In genomic region chr17:17280613-17281549, GRCh38 we compare ENCODE assay signal across 7 cellular contexts. TPM values are rescaled to one million over a fixed set of nuclear protein-coding genes. Genes with fewer than 3 reads are reported as not detected.
DNase-seq lines count a peak whose midpoint lies in the region; ATAC-seq, FAIRE-seq and TF ChIP-seq lines count a peak whose summit lies in the region.

Gene COPS3 (minus strand): TSS chr17:17281246. CDS start chr17:17281186, 60 bp downstream.

- peak; percentile 97 for FAIRE-seq in GM18507 (lab: Jason Lieb, UNC)

- peak; percentile 87 for ATAC-seq in HG02981 (IDR thresholded peaks at IDR 0.05; ENCODE audit: unreplicated experiment)

- DNase-seq in GM18507 (ENCODE audit: extremely low spot score, insufficient read length, low read depth) (peak; percentile 95), NCI-H2029 treated with DMSO at 0.1 percent for 48 hours (lab: John Stamatoyannopoulos, UW) (peak; percentile 72), T-helper 9 cell (peak; percentile 96), astrocyte of the cerebellum (ENCODE audit: low read depth) (peak; percentile 95), hepatic stellate cell (ENCODE audit: low spot score) (peak; percentile 99), renal cortical epithelial cell (ENCODE audit: low read depth) (peak; percentile 96)

- no peak for TF ChIP-seq CTCF in astrocyte of the cerebellum (IDR thresholded peaks at IDR 0.05; ENCODE audit: low read depth, low read length, missing control alignments)

- in situ Hi-C loops in astrocyte of the cerebellum (cut with HindIII; ENCODE audit: low sequenced_read_pairs): no loop called here

- peak within 1 kb of the TSS; percentile 97 for H3K4me3 ChIP-seq in astrocyte of the cerebellum (ENCODE audit: low read depth, low read length)

RNA-seq across cellular contexts. Expression of gene COPS3, which starts in this region (rescaled TPM):
- 63.6 and 105 TPM in 2 replicates for total RNA-seq in renal cortical epithelial cell

Comparison
In these comparisons a context has a peak if more than half of its experiments do, and no peak if none do; other contexts are left out.
1. Peak in every context shown above with its lines: DNase-seq, ATAC-seq and H3K4me3 ChIP-seq.